1 cellular context compared by ENCODE assay signal in the genomic region with DNA sequence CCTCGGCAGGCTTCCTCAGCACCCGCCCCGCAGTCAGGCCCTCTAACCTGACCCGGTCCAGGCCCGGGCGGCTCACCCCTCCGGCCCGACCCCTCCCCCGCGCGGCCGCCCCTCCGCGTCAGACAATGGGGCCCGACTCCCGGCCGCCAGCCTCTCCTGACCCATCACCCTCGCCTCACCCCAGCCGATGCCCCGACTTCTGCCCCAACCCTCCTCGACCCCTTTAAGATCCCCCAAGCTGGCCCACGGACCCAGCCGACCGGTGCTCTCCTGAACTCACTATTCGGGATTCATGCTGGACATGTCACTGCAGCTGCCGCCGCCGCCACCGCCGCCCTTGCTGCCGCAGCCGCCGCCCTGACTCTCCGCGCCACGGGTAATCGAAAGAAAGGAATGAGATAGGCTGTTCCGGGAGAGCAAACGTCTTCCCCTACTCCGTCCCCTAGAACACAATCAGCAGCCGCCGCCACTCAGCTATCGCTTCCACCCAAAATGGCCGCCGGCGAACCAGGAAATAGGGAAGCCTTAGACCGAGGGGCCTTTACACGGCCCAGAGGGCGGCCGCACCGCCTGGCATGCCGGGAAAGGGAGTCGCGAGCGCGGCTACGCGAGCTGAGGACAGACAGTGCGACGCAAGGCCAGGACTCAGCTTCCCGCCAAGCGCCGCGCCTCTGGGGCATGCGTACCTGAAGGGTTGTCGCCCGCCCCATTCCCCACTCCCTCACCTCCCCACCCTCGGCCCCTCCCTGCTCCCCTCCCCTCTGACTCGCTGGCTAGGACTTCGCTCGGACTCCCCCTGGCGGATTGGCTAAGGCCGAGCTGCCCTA.
TF ChIP-seq lines count a peak whose summit lies in the region.

RAB1A (minus strand) TSS at position 494 of the 827 bp plus-strand sequence; CDS start at position 303, 191 bp downstream.

TF ChIP-seq in HepG2, 621 proteins besides CTCF, POLR2A, EP300 and RAD21 (continued from another document and continues in another):
- no peak; the same call in none of the 2 replicates for TF ChIP-seq PAXIP1 (CRISPR knock-in tag; conservative IDR thresholded peaks at IDR 0.05)
- no peak for TF ChIP-seq ZNF660 (CRISPR knock-in tag; IDR thresholded peaks at IDR 0.05; ENCODE audit: borderline replicate concordance, low read depth)
- no peak; the same call in 1 of the 2 replicates for TF ChIP-seq CSRNP2 (CRISPR knock-in tag; conservative IDR thresholded peaks at IDR 0.05; ENCODE audit: low read depth)
- peak; percentile 77; the same call in 1 of the 2 replicates for TF ChIP-seq ZNF547 (CRISPR knock-in tag; IDR thresholded peaks at IDR 0.05)
- TF ChIP-seq E2F1 (CRISPR knock-in tag; IDR thresholded peaks at IDR 0.05): no peak; the same call in 1 of the 2 replicates
- no peak for TF ChIP-seq ZFP37 (CRISPR knock-in tag; IDR thresholded peaks at IDR 0.05; ENCODE audit: borderline replicate concordance)
- TF ChIP-seq ZNF782 (CRISPR knock-in tag; IDR thresholded peaks at IDR 0.05; ENCODE audit: borderline replicate concordance): peak; percentile 60; the same call in 1 of the 2 replicates
- no peak for TF ChIP-seq BRF2 (CRISPR knock-in tag; IDR thresholded peaks at IDR 0.05)
- peak; percentile 75 for TF ChIP-seq MIER3 (CRISPR knock-in tag; IDR thresholded peaks at IDR 0.05; ENCODE audit: borderline replicate concordance)
- peak; percentile 85; the same call in 1 of the 2 replicates for TF ChIP-seq ZFY (CRISPR knock-in tag; IDR thresholded peaks at IDR 0.05)
- TF ChIP-seq, protein P1, sequence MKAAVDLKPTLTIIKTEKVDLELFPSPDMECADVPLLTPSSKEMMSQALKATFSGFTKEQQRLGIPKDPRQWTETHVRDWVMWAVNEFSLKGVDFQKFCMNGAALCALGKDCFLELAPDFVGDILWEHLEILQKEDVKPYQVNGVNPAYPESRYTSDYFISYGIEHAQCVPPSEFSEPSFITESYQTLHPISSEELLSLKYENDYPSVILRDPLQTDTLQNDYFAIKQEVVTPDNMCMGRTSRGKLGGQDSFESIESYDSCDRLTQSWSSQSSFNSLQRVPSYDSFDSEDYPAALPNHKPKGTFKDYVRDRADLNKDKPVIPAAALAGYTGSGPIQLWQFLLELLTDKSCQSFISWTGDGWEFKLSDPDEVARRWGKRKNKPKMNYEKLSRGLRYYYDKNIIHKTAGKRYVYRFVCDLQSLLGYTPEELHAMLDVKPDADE (CRISPR knock-in tag; IDR thresholded peaks at IDR 0.05): no peak
- 0 out of 2 replicates have a peak, but pooled peaks have one; percentile 39 for TF ChIP-seq ZNF484 (CRISPR knock-in tag; IDR thresholded peaks at IDR 0.05; ENCODE audit: borderline replicate concordance, low read depth)
- TF ChIP-seq TFDP1 (CRISPR knock-in tag; IDR thresholded peaks at IDR 0.05; ENCODE audit: borderline replicate concordance): peak; percentile 72; the same call in 1 of the 2 replicates
- TF ChIP-seq SRF (IDR thresholded peaks at IDR 0.05; ENCODE audit: low read depth, low read length): 0 out of 2 replicates have a peak, but pooled peaks have one; percentile 8
- no peak for TF ChIP-seq ZNF160 (CRISPR knock-in tag; IDR thresholded peaks at IDR 0.05)
- peak; percentile 88; the same call in 1 of the 2 replicates for TF ChIP-seq JUND (CRISPR knock-in tag; IDR thresholded peaks at IDR 0.05)
- peak; percentile 54; the same call in 1 of the 2 replicates for TF ChIP-seq KDM5A (IDR thresholded peaks at IDR 0.05; ENCODE audit: borderline replicate concordance, low read length)
- TF ChIP-seq KDM3A (CRISPR knock-in tag; IDR thresholded peaks at IDR 0.05; ENCODE audit: low read depth): no peak; the same call in 1 of the 2 replicates
- peak; percentile 57; the same call in 1 of the 2 replicates for TF ChIP-seq ARHGAP35 (CRISPR knock-in tag; IDR thresholded peaks at IDR 0.05; ENCODE audit: borderline replicate concordance)
- TF ChIP-seq, protein P2, sequence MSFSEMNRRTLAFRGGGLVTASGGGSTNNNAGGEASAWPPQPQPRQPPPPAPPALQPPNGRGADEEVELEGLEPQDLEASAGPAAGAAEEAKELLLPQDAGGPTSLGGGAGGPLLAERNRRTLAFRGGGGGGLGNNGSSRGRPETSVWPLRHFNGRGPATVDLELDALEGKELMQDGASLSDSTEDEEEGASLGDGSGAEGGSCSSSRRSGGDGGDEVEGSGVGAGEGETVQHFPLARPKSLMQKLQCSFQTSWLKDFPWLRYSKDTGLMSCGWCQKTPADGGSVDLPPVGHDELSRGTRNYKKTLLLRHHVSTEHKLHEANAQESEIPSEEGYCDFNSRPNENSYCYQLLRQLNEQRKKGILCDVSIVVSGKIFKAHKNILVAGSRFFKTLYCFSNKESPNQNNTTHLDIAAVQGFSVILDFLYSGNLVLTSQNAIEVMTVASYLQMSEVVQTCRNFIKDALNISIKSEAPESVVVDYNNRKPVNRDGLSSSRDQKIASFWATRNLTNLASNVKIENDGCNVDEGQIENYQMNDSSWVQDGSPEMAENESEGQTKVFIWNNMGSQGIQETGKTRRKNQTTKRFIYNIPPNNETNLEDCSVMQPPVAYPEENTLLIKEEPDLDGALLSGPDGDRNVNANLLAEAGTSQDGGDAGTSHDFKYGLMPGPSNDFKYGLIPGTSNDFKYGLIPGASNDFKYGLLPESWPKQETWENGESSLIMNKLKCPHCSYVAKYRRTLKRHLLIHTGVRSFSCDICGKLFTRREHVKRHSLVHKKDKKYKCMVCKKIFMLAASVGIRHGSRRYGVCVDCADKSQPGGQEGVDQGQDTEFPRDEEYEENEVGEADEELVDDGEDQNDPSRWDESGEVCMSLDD (CRISPR knock-in tag; IDR thresholded peaks at IDR 0.05; ENCODE audit: borderline replicate concordance): no peak
- TF ChIP-seq ZNF230 (CRISPR knock-in tag; IDR thresholded peaks at IDR 0.05): peak; percentile 57; the same call in 1 of the 2 replicates
- peak; percentile 74 for TF ChIP-seq ZSCAN31 (CRISPR knock-in tag; IDR thresholded peaks at IDR 0.05; ENCODE audit: low read depth)
- no peak; the same call in 1 of the 2 replicates for TF ChIP-seq ZNF709 (CRISPR knock-in tag; IDR thresholded peaks at IDR 0.05)
- peak; percentile 99 for TF ChIP-seq YY1 (IDR thresholded peaks at IDR 0.05; ENCODE audit: insufficient read depth, insufficient replicate concordance, low read depth, low read length)
- peak; percentile 59 for TF ChIP-seq KDM2A (CRISPR knock-in tag; IDR thresholded peaks at IDR 0.05; ENCODE audit: borderline replicate concordance, low read depth)
- TF ChIP-seq, protein P3, sequence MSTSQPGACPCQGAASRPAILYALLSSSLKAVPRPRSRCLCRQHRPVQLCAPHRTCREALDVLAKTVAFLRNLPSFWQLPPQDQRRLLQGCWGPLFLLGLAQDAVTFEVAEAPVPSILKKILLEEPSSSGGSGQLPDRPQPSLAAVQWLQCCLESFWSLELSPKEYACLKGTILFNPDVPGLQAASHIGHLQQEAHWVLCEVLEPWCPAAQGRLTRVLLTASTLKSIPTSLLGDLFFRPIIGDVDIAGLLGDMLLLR (CRISPR knock-in tag; IDR thresholded peaks at IDR 0.05): peak; percentile 60; the same call in 1 of the 2 replicates
- TF ChIP-seq NRL (CRISPR knock-in tag; IDR thresholded peaks at IDR 0.05; ENCODE audit: borderline replicate concordance): peak; percentile 92
- peak; percentile 82; the same call in 1 of the 2 replicates for TF ChIP-seq ZNF224 (CRISPR knock-in tag; IDR thresholded peaks at IDR 0.05)
- TF ChIP-seq ATF1 (CRISPR knock-in tag; IDR thresholded peaks at IDR 0.05): no peak; the same call in 1 of the 2 replicates
- TF ChIP-seq ZNF747 (CRISPR knock-in tag; IDR thresholded peaks at IDR 0.05; ENCODE audit: borderline replicate concordance): peak; percentile 70; the same call in 1 of the 2 replicates
- 0 out of 2 replicates have a peak, but pooled peaks have one; percentile 26 for TF ChIP-seq ZNF253 (CRISPR knock-in tag; IDR thresholded peaks at IDR 0.05; ENCODE audit: borderline replicate concordance)
- no peak for TF ChIP-seq MAF1 (CRISPR knock-in tag; IDR thresholded peaks at IDR 0.05; ENCODE audit: borderline replicate concordance)
- peak; percentile 69 for TF ChIP-seq GMEB2 (CRISPR knock-in tag; IDR thresholded peaks at IDR 0.05; ENCODE audit: low read depth)
- peak; percentile 83; the same call in 1 of the 2 replicates for TF ChIP-seq MTA1 (CRISPR knock-in tag; IDR thresholded peaks at IDR 0.05; ENCODE audit: borderline replicate concordance)
- peak; percentile 80 for TF ChIP-seq KMT2B (CRISPR knock-in tag; IDR thresholded peaks at IDR 0.05)
- TF ChIP-seq ZNF577 (CRISPR knock-in tag; IDR thresholded peaks at IDR 0.05; ENCODE audit: borderline replicate concordance, low read depth): no peak
- TF ChIP-seq POGZ (CRISPR knock-in tag; IDR thresholded peaks at IDR 0.05): peak; percentile 92
- peak; percentile 56; the same call in 1 of the 2 replicates for TF ChIP-seq CHCHD3 (CRISPR knock-in tag; IDR thresholded peaks at IDR 0.05)
- no peak for TF ChIP-seq SOX13 (IDR thresholded peaks at IDR 0.05)
- no peak for TF ChIP-seq SOX13 (CRISPR knock-in tag; conservative IDR thresholded peaks at IDR 0.05 in 1 of 2, IDR thresholded peaks at IDR 0.05 in 1 of 2)
- no peak; the same call in none of the 2 replicates for TF ChIP-seq FOSL2 (CRISPR knock-in tag; IDR thresholded peaks at IDR 0.05)
